Comparison of ENCODE assay signal across 1 cellular context in the genomic region with DNA sequence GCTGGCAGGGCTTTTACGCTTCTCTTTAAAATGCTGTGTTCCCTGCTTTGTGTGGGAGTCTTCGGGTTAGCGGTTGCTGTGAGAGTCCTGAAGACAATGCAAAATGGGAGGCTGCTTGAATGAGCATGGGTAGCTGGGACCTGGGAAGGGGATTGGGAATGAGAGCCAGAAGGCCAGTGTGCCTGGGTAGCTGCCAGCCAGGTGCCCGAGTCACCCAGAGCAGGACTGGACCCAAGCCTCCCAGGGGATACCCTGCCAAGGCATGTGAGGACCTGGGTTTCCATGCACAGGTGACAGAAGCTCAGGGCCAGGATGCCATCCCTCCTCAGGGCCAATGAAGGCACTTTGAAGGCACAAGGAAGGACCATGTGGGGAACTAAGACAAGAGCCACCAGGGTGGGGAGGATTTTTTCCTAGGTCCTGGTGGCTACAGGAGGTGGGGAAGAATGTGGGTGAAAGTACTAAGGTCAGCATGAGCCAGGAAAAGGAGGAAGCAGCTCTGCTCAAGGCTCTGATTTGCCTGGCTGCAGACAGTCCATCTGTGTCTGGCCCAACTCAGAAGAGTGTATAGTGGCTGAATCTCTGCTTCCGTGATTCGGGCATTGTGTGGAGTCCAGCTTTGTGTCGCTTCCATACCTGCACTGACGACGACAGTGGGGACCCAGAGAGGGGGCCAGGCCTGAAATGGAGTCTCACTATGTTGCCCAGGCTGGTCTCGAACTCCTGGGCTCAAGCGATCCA.
A peak's percentile ranks its signal among the peaks of the same experiment; 100 is the strongest.
TF ChIP-seq lines count a peak whose summit lies in the region.

No MANE protein-coding gene starts in this region.

TF ChIP-seq in HepG2, 621 proteins besides CTCF, POLR2A, EP300 and RAD21 (continued from another document):
- TF ChIP-seq, protein P1, sequence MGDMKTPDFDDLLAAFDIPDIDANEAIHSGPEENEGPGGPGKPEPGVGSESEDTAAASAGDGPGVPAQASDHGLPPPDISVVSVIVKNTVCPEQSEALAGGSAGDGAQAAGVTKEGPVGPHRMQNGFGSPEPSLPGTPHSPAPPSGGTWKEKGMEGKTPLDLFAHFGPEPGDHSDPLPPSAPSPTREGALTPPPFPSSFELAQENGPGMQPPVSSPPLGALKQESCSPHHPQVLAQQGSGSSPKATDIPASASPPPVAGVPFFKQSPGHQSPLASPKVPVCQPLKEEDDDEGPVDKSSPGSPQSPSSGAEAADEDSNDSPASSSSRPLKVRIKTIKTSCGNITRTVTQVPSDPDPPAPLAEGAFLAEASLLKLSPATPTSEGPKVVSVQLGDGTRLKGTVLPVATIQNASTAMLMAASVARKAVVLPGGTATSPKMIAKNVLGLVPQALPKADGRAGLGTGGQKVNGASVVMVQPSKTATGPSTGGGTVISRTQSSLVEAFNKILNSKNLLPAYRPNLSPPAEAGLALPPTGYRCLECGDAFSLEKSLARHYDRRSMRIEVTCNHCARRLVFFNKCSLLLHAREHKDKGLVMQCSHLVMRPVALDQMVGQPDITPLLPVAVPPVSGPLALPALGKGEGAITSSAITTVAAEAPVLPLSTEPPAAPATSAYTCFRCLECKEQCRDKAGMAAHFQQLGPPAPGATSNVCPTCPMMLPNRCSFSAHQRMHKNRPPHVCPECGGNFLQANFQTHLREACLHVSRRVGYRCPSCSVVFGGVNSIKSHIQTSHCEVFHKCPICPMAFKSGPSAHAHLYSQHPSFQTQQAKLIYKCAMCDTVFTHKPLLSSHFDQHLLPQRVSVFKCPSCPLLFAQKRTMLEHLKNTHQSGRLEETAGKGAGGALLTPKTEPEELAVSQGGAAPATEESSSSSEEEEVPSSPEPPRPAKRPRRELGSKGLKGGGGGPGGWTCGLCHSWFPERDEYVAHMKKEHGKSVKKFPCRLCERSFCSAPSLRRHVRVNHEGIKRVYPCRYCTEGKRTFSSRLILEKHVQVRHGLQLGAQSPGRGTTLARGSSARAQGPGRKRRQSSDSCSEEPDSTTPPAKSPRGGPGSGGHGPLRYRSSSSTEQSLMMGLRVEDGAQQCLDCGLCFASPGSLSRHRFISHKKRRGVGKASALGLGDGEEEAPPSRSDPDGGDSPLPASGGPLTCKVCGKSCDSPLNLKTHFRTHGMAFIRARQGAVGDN (CRISPR knock-in tag; IDR thresholded peaks at IDR 0.05) = peak; percentile 48; the same call in 1 of the 2 replicates
- TF ChIP-seq ZIK1 (CRISPR knock-in tag; IDR thresholded peaks at IDR 0.05; ENCODE audit: borderline replicate concordance, low read depth) = no peak
- TF ChIP-seq, protein P2, sequence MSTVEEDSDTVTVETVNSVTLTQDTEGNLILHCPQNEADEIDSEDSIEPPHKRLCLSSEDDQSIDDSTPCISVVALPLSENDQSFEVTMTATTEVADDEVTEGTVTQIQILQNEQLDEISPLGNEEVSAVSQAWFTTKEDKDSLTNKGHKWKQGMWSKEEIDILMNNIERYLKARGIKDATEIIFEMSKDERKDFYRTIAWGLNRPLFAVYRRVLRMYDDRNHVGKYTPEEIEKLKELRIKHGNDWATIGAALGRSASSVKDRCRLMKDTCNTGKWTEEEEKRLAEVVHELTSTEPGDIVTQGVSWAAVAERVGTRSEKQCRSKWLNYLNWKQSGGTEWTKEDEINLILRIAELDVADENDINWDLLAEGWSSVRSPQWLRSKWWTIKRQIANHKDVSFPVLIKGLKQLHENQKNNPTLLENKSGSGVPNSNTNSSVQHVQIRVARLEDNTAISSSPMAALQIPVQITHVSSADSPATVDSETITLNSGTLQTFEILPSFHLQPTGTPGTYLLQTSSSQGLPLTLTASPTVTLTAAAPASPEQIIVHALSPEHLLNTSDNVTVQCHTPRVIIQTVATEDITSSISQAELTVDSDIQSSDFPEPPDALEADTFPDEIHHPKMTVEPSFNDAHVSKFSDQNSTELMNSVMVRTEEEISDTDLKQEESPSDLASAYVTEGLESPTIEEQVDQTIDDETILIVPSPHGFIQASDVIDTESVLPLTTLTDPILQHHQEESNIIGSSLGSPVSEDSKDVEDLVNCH (CRISPR knock-in tag; IDR thresholded peaks at IDR 0.05) = no peak
- TF ChIP-seq MTA3 (CRISPR knock-in tag; IDR thresholded peaks at IDR 0.05) = no peak
- no peak for TF ChIP-seq TOPORS (CRISPR knock-in tag; IDR thresholded peaks at IDR 0.05)
- TF ChIP-seq, protein P3, sequence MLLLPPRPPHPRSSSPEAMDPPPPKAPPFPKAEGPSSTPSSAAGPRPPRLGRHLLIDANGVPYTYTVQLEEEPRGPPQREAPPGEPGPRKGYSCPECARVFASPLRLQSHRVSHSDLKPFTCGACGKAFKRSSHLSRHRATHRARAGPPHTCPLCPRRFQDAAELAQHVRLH (CRISPR knock-in tag; IDR thresholded peaks at IDR 0.05; ENCODE audit: borderline replicate concordance, low read depth) = no peak
TF ChIP-seq in HepG2: peak in this region for 8.
